Comparison of ENCODE assay signal across 1 cellular context in genomic region chrX:40912576-40912975, GRCh38.
TF ChIP-seq lines count a peak whose summit lies in the region.

No MANE protein-coding gene starts in this region.

TF ChIP-seq in H1, 55 proteins besides CTCF, POLR2A, EP300 and RAD21 (continued from another document):
- TF ChIP-seq SAP30 (IDR thresholded peaks at IDR 0.05; ENCODE audit: insufficient read depth, insufficient replicate concordance, low read length): no peak
TF ChIP-seq in H1: peak in this region for 0.
